31 cellular contexts compared by ENCODE assay signal in genomic region chr3:113312416-113312815, GRCh38.
"Had no signal": no experiment of that assay in that cellular context is flagged by ENCODE, and none has a peak within 500 bp of the region (broad histone marks: within the 10 kb centered on the region; RNA-seq: fewer than 3 reads in every experiment).

No MANE protein-coding gene starts in this region.

- H3K4me1 ChIP-seq: Peyer's patch, SJSA1 had no signal

- H3K36me3 ChIP-seq: Peyer's patch, SJSA1 had no signal

- H3K4me1 Mint-ChIP-seq: activated CD4-positive, alpha-beta memory T cell treated with anti-CD3 and anti-CD28 coated beads, Interleukin-2, amount 10 ng/mL, durations not matched to agents 7 days and 5 days; activated CD8-positive, alpha-beta memory T cell treated with anti-CD3 and anti-CD28 coated beads, Interleukin-2, amount 10 ng/mL, durations not matched to agents 7 days and 5 days; activated naive CD4-positive, alpha-beta T cell treated with anti-CD3 and anti-CD28 coated beads, Interleukin-2, amount 10 ng/mL, durations not matched to agents 7 days and 5 days; activated naive CD8-positive, alpha-beta T cell treated with anti-CD3 and anti-CD28 coated beads, Interleukin-2, amount 50 U/mL, for 24 hours; brain; T-cell; T-helper 17 cell had no signal

- H3K4me3 Mint-ChIP-seq: activated CD4-positive, alpha-beta memory T cell treated with anti-CD3 and anti-CD28 coated beads, Interleukin-2, amount 10 ng/mL, durations not matched to agents 7 days and 5 days; activated CD8-positive, alpha-beta memory T cell treated with anti-CD3 and anti-CD28 coated beads, Interleukin-2, amount 10 ng/mL, durations not matched to agents 7 days and 5 days; activated naive CD4-positive, alpha-beta T cell treated with anti-CD3 and anti-CD28 coated beads, Interleukin-2, amount 10 ng/mL, durations not matched to agents 7 days and 5 days; activated naive CD8-positive, alpha-beta T cell; activated naive CD8-positive, alpha-beta T cell treated with anti-CD3 and anti-CD28 coated beads, Interleukin-2, amount 50 U/mL, for 24 hours; brain; T-cell; T-helper 17 cell had no signal

- H3K27ac ChIP-seq: Peyer's patch, SJSA1, VCaP had no signal

- H3K27me3 ChIP-seq: Peyer's patch, SJSA1 had no signal

- H3K9me3 ChIP-seq: Peyer's patch, SJSA1 had no signal

- H3K27ac Mint-ChIP-seq: activated CD4-positive, alpha-beta memory T cell treated with anti-CD3 and anti-CD28 coated beads, Interleukin-2, amount 10 ng/mL, durations not matched to agents 7 days and 5 days; activated CD8-positive, alpha-beta memory T cell treated with anti-CD3 and anti-CD28 coated beads, Interleukin-2, amount 10 ng/mL, durations not matched to agents 7 days and 5 days; activated naive CD4-positive, alpha-beta T cell treated with anti-CD3 and anti-CD28 coated beads, Interleukin-2, amount 10 ng/mL, durations not matched to agents 7 days and 5 days; activated naive CD8-positive, alpha-beta T cell; activated naive CD8-positive, alpha-beta T cell treated with anti-CD3 and anti-CD28 coated beads, Interleukin-2, amount 50 U/mL, for 24 hours; brain; T-cell; T-helper 17 cell had no signal

- H3K27me3 Mint-ChIP-seq: activated CD4-positive, alpha-beta memory T cell treated with anti-CD3 and anti-CD28 coated beads, Interleukin-2, amount 10 ng/mL, durations not matched to agents 7 days and 5 days; activated CD8-positive, alpha-beta memory T cell treated with anti-CD3 and anti-CD28 coated beads, Interleukin-2, amount 10 ng/mL, durations not matched to agents 7 days and 5 days; activated naive CD4-positive, alpha-beta T cell treated with anti-CD3 and anti-CD28 coated beads, Interleukin-2, amount 10 ng/mL, durations not matched to agents 7 days and 5 days; activated naive CD8-positive, alpha-beta T cell; activated naive CD8-positive, alpha-beta T cell treated with anti-CD3 and anti-CD28 coated beads, Interleukin-2, amount 50 U/mL, for 24 hours; brain; T-cell; T-helper 17 cell had no signal

- H3K9ac ChIP-seq: SK-N-SH had no signal

- H3K4me2 ChIP-seq: SK-N-SH had no signal

- DNase-seq: activated CD4-positive, alpha-beta memory T cell treated with anti-CD3 and anti-CD28 coated beads, Interleukin-2, amount 10 ng/mL, durations not matched to agents 7 days and 5 days; activated CD4-positive, alpha-beta T cell treated with anti-CD3 and anti-CD28 coated beads for 1 hour; activated CD4-positive, alpha-beta T cell treated with anti-CD3 and anti-CD28 coated beads for 48 hours; activated CD4-positive, CD25-positive, alpha-beta regulatory T cell; activated CD8-positive, alpha-beta memory T cell treated with anti-CD3 and anti-CD28 coated beads for 24 hours; activated CD8-positive, alpha-beta memory T cell treated with anti-CD3 and anti-CD28 coated beads, Interleukin-2, amount 10 ng/mL, durations not matched to agents 7 days and 5 days; activated CD8-positive, alpha-beta memory T cell treated with anti-CD3 and anti-CD28 coated beads, Interleukin-2, amount 50 U/mL, for 48 hours; activated effector memory CD4-positive, alpha-beta T cell treated with Interleukin-2 at 50 U/mL for 16 hours; activated naive CD4-positive, alpha-beta T cell treated with anti-CD3 and anti-CD28 coated beads, Interleukin-2, amount 10 ng/mL, durations not matched to agents 7 days and 5 days; activated naive CD8-positive, alpha-beta T cell treated with anti-CD3 and anti-CD28 coated beads, Interleukin-2, amount 50 U/mL, for 24 hours; activated T-cell treated with anti-CD3 and anti-CD28 coated beads, Interleukin-2, amount 50 U/mL, for 48 hours; anterior cingulate cortex; caudate nucleus; cerebellar nuclear complex; NCI-H1048; NCI-H1436 treated with DMSO at 0.1 percent for 48 hours; NCI-H1694 treated with DMSO at 0.1 percent for 48 hours; NCI-H2029; NCI-H345; NCI-H524 treated with DMSO at 0.1 percent for 48 hours; PC-3; Peyer's patch; RPMI8226; SHP77 treated with DMSO at 0.1 percent for 48 hours; SK-N-SH; T-cell; T-helper 17 cell had no signal

- H3K4me3 ChIP-seq: Peyer's patch, SJSA1 had no signal
